In the genomic region with DNA sequence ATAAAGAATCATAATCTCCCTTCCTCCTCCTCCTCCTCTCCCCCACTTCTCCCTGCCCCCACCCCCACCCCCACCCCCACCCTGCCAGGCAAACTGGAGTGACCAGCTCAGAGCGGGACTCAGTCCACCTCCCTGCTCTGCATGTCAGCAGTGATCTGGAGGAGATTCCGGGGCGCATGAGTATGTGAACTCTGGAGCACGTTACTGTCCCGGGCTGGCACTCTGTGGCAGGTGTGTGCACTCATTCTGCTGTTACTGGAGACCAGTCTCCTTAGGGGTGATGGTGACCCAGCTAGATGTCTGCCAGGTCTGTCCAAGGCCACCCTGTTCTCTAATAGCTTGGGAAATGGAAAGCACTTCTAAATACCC, we compare ENCODE assay signal across 10 cellular contexts. TPM values are rescaled to one million over a fixed set of nuclear protein-coding genes. Genes with fewer than 3 reads are reported as not detected.
DNase-seq lines count a peak whose midpoint lies in the region; ATAC-seq and TF ChIP-seq lines count a peak whose summit lies in the region.
"Had no signal": no experiment of that assay in that cellular context is flagged by ENCODE, and none has a peak within 500 bp of the region (broad histone marks: within the 10 kb centered on the region; RNA-seq: fewer than 3 reads in every experiment).

No MANE protein-coding gene starts in this region.

- H3K27ac ChIP-seq in RWPE1 (peak overlapping the region; percentile 71), muscle layer of colon (ENCODE audit: low read depth, low read length) (peak overlapping the region; percentile 54), testis (peak overlapping the region in 1 of 2 donors; percentile 30)

- H3K36me3 ChIP-seq in muscle layer of colon (ENCODE audit: insufficient read depth, low read length) (peaks cover 6% of the 10 kb centered on the region), testis (ENCODE audit: low read depth, missing control alignments) (no peaks in the 10 kb centered on the region)

- H3K27me3 ChIP-seq in muscle layer of colon (ENCODE audit: control insufficient read depth in 1 of 2, insufficient read depth in 2 of 2, low read length in 2 of 2) = no peaks in the 10 kb centered on the region
- H3K27me3 ChIP-seq in testis = no peaks in the 10 kb centered on the region

- DNase-seq in RWPE1 (ENCODE audit: low spot score) (no peak), testis (peak; percentile 38), NCI-H1436 treated with DMSO at 0.1 percent for 48 hours (lab: John Stamatoyannopoulos, UW) (no peak), GM10248 (ENCODE audit: extremely low spot score) (no peak)
- DNase-seq: effector CD4-positive, alpha-beta T cell; NCI-H1930 had no signal

- ATAC-seq in esophagus mucosa (peak; percentile 34), HG02763 (IDR thresholded peaks at IDR 0.05; ENCODE audit: unreplicated experiment) (no peak), GM18870 (IDR thresholded peaks at IDR 0.05; ENCODE audit: unreplicated experiment) (no peak)

- WGBS in testis, 2 donors = 40 to 57% methylated on average over 5 of the region's 5 CpGs

- no peak for TF ChIP-seq POLR2A in testis (IDR thresholded peaks at IDR 0.05)

- intact Hi-C loops in testis (cut with DNase I; ENCODE audit: low total_unique reads) = no loop called here

- H3K4me3 ChIP-seq in muscle layer of colon (ENCODE audit: low read depth in 1 of 2, low read length in 2 of 2) (no peak overlapping the region), testis (no peak overlapping the region)

- CTCF ChIA-PET in RWPE1 (lab: Yijun Ruan, JAX) (interaction anchor here (0.6 kb wide), 1 partner anchor 78 kb away, joined by 3 read pairs; no protein-coding TSS in a partner anchor), GM10248 (lab: Yijun Ruan, JAX) (interaction anchor here (1.1 to 9.3 kb wide), 10 partner anchors 10 to 76 kb away, joined by 3 to 95 read pairs (median 5); a partner anchor contains a TSS)

- H3K4me1 ChIP-seq in muscle layer of colon (ENCODE audit: insufficient read depth, low read length) (peaks cover 67% of the 10 kb centered on the region), testis (peaks cover 40% of the 10 kb centered on the region)

- no peak for TF ChIP-seq CTCF in RWPE1 (conservative IDR thresholded peaks at IDR 0.05; ENCODE audit: low read depth)
- no peak for TF ChIP-seq CTCF in testis (IDR thresholded peaks at IDR 0.05)
- TF ChIP-seq CTCF in GM10248 (IDR thresholded peaks at IDR 0.05; ENCODE audit: control extremely low read depth, extremely low read depth, low read depth, missing control alignments) = no peak

- no peak overlapping the region for H3K9ac ChIP-seq in muscle layer of colon (ENCODE audit: low read length)

- POLR2A ChIA-PET in RWPE1 (lab: Yijun Ruan, JAX; ENCODE audit: low non-redundant PET) (interaction anchor here (1.1 kb wide), 1 partner anchor 14 kb away, joined by 3 read pairs; no protein-coding TSS in a partner anchor), GM10248 (lab: Yijun Ruan, JAX) (interaction anchor here (1.1 kb wide), 1 partner anchor 34 kb away, joined by 3 read pairs; a partner anchor contains a TSS)

- H3K9me3 ChIP-seq in muscle layer of colon (ENCODE audit: low read length) (no peaks in the 10 kb centered on the region), testis (no peaks in the 10 kb centered on the region)

RNA-seq across cellular contexts. Expression of a gene that starts 33.9 kb away (rescaled TPM):
- total RNA-seq in esophagus mucosa (70.6 TPM), testis (10 to 100 TPM; 51.7 to 52.8 TPM)
- 24.7 TPM for polyA plus RNA-seq in testis (ENCODE audit: insufficient read depth, low read depth, low replicate concordance)

RNA-seq across cellular contexts. Expression of a gene that starts 44.1 kb away (rescaled TPM):
- total RNA-seq in esophagus mucosa = 0.16 TPM
- 1 to 10 TPM; 3.9 to 6.3 TPM for total RNA-seq in testis
- polyA plus RNA-seq in testis (ENCODE audit: insufficient read depth, low read depth, low replicate concordance) = 7.9 TPM

RNA-seq across cellular contexts. Expression of a gene that starts 59.6 kb away (rescaled TPM):
- total RNA-seq in esophagus mucosa (4.4 TPM), testis (10 to 100 TPM; 38.6 to 45.1 TPM)
- polyA plus RNA-seq in testis (ENCODE audit: insufficient read depth, low read depth, low replicate concordance) = 71.6 TPM
